11 cellular contexts compared by ENCODE assay signal in the genomic region with DNA sequence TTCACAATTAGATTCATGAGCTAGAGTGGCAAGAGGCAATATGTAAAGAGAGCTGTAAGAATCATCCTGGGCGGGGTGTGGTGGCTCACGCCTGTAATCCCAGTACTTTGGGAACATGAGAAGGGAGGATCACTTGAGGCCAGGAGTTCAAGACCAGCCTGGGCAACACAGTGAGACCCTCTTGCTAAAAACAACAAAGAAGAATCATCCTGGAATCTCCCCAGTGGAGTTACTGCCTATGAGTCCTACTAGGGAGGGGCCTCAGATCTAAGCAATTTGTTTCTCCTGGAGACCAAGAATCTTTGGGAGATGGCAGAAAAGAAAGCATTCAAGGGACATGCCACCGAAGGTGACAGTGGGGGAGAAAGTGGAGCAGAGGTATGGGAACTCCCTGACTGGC.
DNase-seq lines count a peak whose midpoint lies in the region; TF ChIP-seq lines count a peak whose summit lies in the region.
"Had no signal": no experiment of that assay in that cellular context is flagged by ENCODE, and none has a peak within 500 bp of the region (broad histone marks: within the 10 kb centered on the region; RNA-seq: fewer than 3 reads in every experiment).

No MANE protein-coding gene starts in this region.

- DNase-seq in CD4-positive, alpha-beta memory T cell, result no peak
- DNase-seq in adipocyte (ENCODE audit: low read depth) (peak; percentile 34), fibroblast of villous mesenchyme (ENCODE audit: low read depth) (peak; percentile 71), NCI-H146 treated with DMSO at 0.1 percent for 48 hours (lab: John Stamatoyannopoulos, UW; ENCODE audit: unreplicated experiment) (no peak), NCI-H82 treated with DMSO at 0.1 percent for 48 hours (lab: John Stamatoyannopoulos, UW; ENCODE audit: unreplicated experiment) (no peak), AG08396 (ENCODE audit: low spot score) (no peak), NCI-H748 treated with DMSO at 0.1 percent for 48 hours (lab: John Stamatoyannopoulos, UW) (no peak)
- DNase-seq: NCI-H69; stimulated activated CD4-positive, alpha-beta T cell treated with anti-CD3 and anti-CD28 coated beads, Interleukin-2, amount 100 ng/mL, for 48 hours; T-cell had no signal

- no peaks in the 10 kb centered on the region for H3K9me3 ChIP-seq in CD4-positive, alpha-beta memory T cell (ENCODE audit: control insufficient read depth in 1 of 2, low read length in 2 of 2)
- H3K9me3 ChIP-seq in adipocyte (ENCODE audit: control insufficient read depth, low read length), result no peaks in the 10 kb centered on the region

- CTCF ChIA-PET in CD4-positive, alpha-beta memory T cell (lab: Charles Lee; ENCODE audit: partially characterized antibody), result interaction anchor here (1.8 kb wide), 1 partner anchor 69 kb away, joined by 3 read pairs; no protein-coding TSS in a partner anchor

- H3K36me3 Mint-ChIP-seq in CD4-positive, alpha-beta memory T cell, result peaks cover 41 to 78% of the 10 kb centered on the region in 2 donors

- H3K27ac ChIP-seq in CD4-positive, alpha-beta memory T cell (ENCODE audit: low read depth, low read length), result no peak overlapping the region
- H3K27ac ChIP-seq in rectal smooth muscle tissue (ENCODE audit: low read depth, low read length), result peak overlapping the region; percentile 78

- POLR2A ChIA-PET in CD4-positive, alpha-beta memory T cell (lab: Charles Lee; ENCODE audit: partially characterized antibody), result no interaction called here

- no peaks in the 10 kb centered on the region for H3K27me3 ChIP-seq in CD4-positive, alpha-beta memory T cell (ENCODE audit: insufficient read depth, low read length)
- no peaks in the 10 kb centered on the region for H3K27me3 ChIP-seq in adipocyte (replicated peaks; ENCODE audit: control insufficient read depth, insufficient read depth, low read length)
- no peaks in the 10 kb centered on the region for H3K27me3 ChIP-seq in rectal smooth muscle tissue (ENCODE audit: control insufficient read depth, insufficient read depth, low read length)

- no peak overlapping the region for H3K4me3 Mint-ChIP-seq in CD4-positive, alpha-beta memory T cell
- H3K4me3 Mint-ChIP-seq: T-cell had no signal

- peaks cover 0 to 1% (median 0%) of the 10 kb centered on the region in 4 donors for H3K4me1 Mint-ChIP-seq in CD4-positive, alpha-beta memory T cell

- no peaks in the 10 kb centered on the region for H3K4me1 ChIP-seq in CD4-positive, alpha-beta memory T cell (ENCODE audit: insufficient read depth, low read length)
- H3K4me1 ChIP-seq in adipocyte (ENCODE audit: control insufficient read depth, insufficient read depth, low read length), result peaks cover 65% of the 10 kb centered on the region
- peaks cover 74% of the 10 kb centered on the region for H3K4me1 ChIP-seq in rectal smooth muscle tissue (ENCODE audit: control insufficient read depth, insufficient read depth, low read length)

- no peaks in the 10 kb centered on the region for H3K27me3 Mint-ChIP-seq in CD4-positive, alpha-beta memory T cell
- H3K27me3 Mint-ChIP-seq: T-cell had no signal

- peaks cover 22% of the 10 kb centered on the region for H3K36me3 ChIP-seq in CD4-positive, alpha-beta memory T cell (ENCODE audit: insufficient read depth, low read length)
- H3K36me3 ChIP-seq in adipocyte (ENCODE audit: control insufficient read depth, insufficient read depth, low read length, severe bottlenecking) (peaks cover 18% of the 10 kb centered on the region), rectal smooth muscle tissue (ENCODE audit: control insufficient read depth, insufficient read depth, low read length) (no peaks in the 10 kb centered on the region)

- intact Hi-C loops in CD4-positive, alpha-beta memory T cell (cut with micrococcal nuclease), result no loop called here

- TF ChIP-seq CTCF in fibroblast of villous mesenchyme (IDR thresholded peaks at IDR 0.05; ENCODE audit: insufficient read depth, low read depth, low read length), result no peak

- H3K27ac Mint-ChIP-seq in CD4-positive, alpha-beta memory T cell, result peak overlapping the region in 5 of 7 donors; percentile 8 to 61 (median 47)
- H3K27ac Mint-ChIP-seq: T-cell had no signal

- peak overlapping the region; percentile 64 for H3K9ac ChIP-seq in adipocyte (ENCODE audit: low read length)
- no peak overlapping the region for H3K9ac ChIP-seq in rectal smooth muscle tissue (ENCODE audit: low read length)

- H3K9me3 Mint-ChIP-seq in CD4-positive, alpha-beta memory T cell, result no peaks in the 10 kb centered on the region
- H3K9me3 Mint-ChIP-seq: T-cell had no signal

- H3K4me3 ChIP-seq in CD4-positive, alpha-beta memory T cell (ENCODE audit: low read length in 2 of 2), result no peak overlapping the region
- peak overlapping the region; percentile 45 for H3K4me3 ChIP-seq in adipocyte (ENCODE audit: low read length)
- peak overlapping the region; percentile 5 for H3K4me3 ChIP-seq in fibroblast of villous mesenchyme (ENCODE audit: low read depth, low read length)
- no peak overlapping the region for H3K4me3 ChIP-seq in rectal smooth muscle tissue (ENCODE audit: low read length)

Comparison
In these comparisons a context has a peak if more than half of its experiments do, and no peak if none do; other contexts are left out.
1. DNase-seq: peak in adipocyte (single experiment) and fibroblast of villous mesenchyme (single experiment); none in CD4-positive, alpha-beta memory T cell (0 of 5), NCI-H146 treated with DMSO at 0.1 percent for 48 hours (single experiment), NCI-H82 treated with DMSO at 0.1 percent for 48 hours (single experiment), AG08396 (single experiment) and NCI-H748 treated with DMSO at 0.1 percent for 48 hours (single experiment).
2. H3K4me3 ChIP-seq: peak in adipocyte (single experiment) and fibroblast of villous mesenchyme (single experiment); none in CD4-positive, alpha-beta memory T cell (0 of 2) and rectal smooth muscle tissue (single experiment).